3 cellular contexts compared by ENCODE assay signal in the genomic region with DNA sequence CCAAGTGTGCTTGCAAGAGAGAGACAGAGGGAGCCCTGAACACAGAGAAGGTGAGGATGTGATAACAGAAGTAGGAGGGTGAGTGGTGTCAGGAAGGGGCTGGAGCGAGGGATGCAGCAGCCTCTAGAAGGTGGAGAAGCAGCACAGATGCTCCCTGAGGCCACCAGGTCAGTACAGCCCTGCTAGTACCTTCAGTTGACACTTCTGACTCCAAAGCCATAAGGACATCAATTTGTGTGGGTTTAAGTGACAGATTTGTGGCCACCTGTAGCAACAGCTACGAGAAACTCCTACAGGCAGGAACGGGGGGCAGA.
TF ChIP-seq lines count a peak whose summit lies in the region.

No MANE protein-coding gene starts in this region.

TF ChIP-seq in SK-N-SH treated with all-trans-retinoic acid at 6 μM for 48 hours, 23 proteins besides CTCF, POLR2A, EP300 and RAD21 (continued from another document):
- no peak for TF ChIP-seq SNAI2 (CRISPR knock-in tag; IDR thresholded peaks at IDR 0.05)
- TF ChIP-seq GLIS3 (CRISPR knock-in tag; IDR thresholded peaks at IDR 0.05) = no peak
- no peak for TF ChIP-seq ZNF70 (CRISPR knock-in tag; IDR thresholded peaks at IDR 0.05)
- TF ChIP-seq, protein P1, sequence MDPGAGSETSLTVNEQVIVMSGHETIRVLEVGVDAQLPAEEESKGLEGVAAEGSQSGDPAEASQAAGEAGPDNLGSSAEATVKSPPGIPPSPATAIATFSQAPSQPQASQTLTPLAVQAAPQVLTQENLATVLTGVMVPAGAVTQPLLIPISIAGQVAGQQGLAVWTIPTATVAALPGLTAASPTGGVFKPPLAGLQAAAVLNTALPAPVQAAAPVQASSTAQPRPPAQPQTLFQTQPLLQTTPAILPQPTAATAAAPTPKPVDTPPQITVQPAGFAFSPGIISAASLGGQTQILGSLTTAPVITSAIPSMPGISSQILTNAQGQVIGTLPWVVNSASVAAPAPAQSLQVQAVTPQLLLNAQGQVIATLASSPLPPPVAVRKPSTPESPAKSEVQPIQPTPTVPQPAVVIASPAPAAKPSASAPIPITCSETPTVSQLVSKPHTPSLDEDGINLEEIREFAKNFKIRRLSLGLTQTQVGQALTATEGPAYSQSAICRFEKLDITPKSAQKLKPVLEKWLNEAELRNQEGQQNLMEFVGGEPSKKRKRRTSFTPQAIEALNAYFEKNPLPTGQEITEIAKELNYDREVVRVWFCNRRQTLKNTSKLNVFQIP (CRISPR knock-in tag; IDR thresholded peaks at IDR 0.05; ENCODE audit: borderline replicate concordance, low read depth) = no peak
- TF ChIP-seq, protein P2, sequence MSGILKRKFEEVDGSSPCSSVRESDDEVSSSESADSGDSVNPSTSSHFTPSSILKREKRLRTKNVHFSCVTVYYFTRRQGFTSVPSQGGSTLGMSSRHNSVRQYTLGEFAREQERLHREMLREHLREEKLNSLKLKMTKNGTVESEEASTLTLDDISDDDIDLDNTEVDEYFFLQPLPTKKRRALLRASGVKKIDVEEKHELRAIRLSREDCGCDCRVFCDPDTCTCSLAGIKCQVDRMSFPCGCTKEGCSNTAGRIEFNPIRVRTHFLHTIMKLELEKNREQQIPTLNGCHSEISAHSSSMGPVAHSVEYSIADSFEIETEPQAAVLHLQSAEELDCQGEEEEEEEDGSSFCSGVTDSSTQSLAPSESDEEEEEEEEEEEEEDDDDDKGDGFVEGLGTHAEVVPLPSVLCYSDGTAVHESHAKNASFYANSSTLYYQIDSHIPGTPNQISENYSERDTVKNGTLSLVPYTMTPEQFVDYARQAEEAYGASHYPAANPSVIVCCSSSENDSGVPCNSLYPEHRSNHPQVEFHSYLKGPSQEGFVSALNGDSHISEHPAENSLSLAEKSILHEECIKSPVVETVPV (CRISPR knock-in tag; IDR thresholded peaks at IDR 0.05) = no peak
- TF ChIP-seq RARB (CRISPR knock-in tag; IDR thresholded peaks at IDR 0.05) = no peak
- TF ChIP-seq ARNTL (CRISPR knock-in tag; IDR thresholded peaks at IDR 0.05; ENCODE audit: borderline replicate concordance, low read depth) = no peak
- TF ChIP-seq CSDC2 (CRISPR knock-in tag; IDR thresholded peaks at IDR 0.05) = no peak
- TF ChIP-seq BACH2 (CRISPR knock-in tag; IDR thresholded peaks at IDR 0.05; ENCODE audit: borderline replicate concordance) = no peak
- TF ChIP-seq ISL1 (CRISPR knock-in tag; IDR thresholded peaks at IDR 0.05) = no peak
- no peak for TF ChIP-seq TOX (CRISPR knock-in tag; IDR thresholded peaks at IDR 0.05; ENCODE audit: borderline replicate concordance)
- no peak for TF ChIP-seq TCF4 (CRISPR knock-in tag; IDR thresholded peaks at IDR 0.05; ENCODE audit: borderline replicate concordance)
- no peak for TF ChIP-seq ESRRG (CRISPR knock-in tag; IDR thresholded peaks at IDR 0.05)
- TF ChIP-seq, protein P3, sequence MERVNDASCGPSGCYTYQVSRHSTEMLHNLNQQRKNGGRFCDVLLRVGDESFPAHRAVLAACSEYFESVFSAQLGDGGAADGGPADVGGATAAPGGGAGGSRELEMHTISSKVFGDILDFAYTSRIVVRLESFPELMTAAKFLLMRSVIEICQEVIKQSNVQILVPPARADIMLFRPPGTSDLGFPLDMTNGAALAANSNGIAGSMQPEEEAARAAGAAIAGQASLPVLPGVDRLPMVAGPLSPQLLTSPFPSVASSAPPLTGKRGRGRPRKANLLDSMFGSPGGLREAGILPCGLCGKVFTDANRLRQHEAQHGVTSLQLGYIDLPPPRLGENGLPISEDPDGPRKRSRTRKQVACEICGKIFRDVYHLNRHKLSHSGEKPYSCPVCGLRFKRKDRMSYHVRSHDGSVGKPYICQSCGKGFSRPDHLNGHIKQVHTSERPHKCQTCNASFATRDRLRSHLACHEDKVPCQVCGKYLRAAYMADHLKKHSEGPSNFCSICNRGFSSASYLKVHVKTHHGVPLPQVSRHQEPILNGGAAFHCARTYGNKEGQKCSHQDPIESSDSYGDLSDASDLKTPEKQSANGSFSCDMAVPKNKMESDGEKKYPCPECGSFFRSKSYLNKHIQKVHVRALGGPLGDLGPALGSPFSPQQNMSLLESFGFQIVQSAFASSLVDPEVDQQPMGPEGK (CRISPR knock-in tag; IDR thresholded peaks at IDR 0.05; ENCODE audit: borderline replicate concordance) = no peak

TF ChIP-seq in SK-N-SH, 30 proteins besides CTCF, POLR2A, EP300 and RAD21:
- no peak for TF ChIP-seq NRF1 (IDR thresholded peaks at IDR 0.05; ENCODE audit: low read depth, low read length)
- no peak for TF ChIP-seq FOSL2 (IDR thresholded peaks at IDR 0.05; ENCODE audit: borderline replicate concordance, low read depth)
- TF ChIP-seq MXI1 (IDR thresholded peaks at IDR 0.05; ENCODE audit: low read depth, low read length) = no peak
- no peak for TF ChIP-seq RFX5 (IDR thresholded peaks at IDR 0.05; ENCODE audit: low read length)
- TF ChIP-seq, protein P4, sequence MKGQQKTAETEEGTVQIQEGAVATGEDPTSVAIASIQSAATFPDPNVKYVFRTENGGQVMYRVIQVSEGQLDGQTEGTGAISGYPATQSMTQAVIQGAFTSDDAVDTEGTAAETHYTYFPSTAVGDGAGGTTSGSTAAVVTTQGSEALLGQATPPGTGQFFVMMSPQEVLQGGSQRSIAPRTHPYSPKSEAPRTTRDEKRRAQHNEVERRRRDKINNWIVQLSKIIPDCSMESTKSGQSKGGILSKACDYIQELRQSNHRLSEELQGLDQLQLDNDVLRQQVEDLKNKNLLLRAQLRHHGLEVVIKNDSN (IDR thresholded peaks at IDR 0.05; ENCODE audit: borderline replicate concordance, low read depth) = no peak
- TF ChIP-seq TCF12 (IDR thresholded peaks at IDR 0.05) = no peak
- TF ChIP-seq, protein P5, sequence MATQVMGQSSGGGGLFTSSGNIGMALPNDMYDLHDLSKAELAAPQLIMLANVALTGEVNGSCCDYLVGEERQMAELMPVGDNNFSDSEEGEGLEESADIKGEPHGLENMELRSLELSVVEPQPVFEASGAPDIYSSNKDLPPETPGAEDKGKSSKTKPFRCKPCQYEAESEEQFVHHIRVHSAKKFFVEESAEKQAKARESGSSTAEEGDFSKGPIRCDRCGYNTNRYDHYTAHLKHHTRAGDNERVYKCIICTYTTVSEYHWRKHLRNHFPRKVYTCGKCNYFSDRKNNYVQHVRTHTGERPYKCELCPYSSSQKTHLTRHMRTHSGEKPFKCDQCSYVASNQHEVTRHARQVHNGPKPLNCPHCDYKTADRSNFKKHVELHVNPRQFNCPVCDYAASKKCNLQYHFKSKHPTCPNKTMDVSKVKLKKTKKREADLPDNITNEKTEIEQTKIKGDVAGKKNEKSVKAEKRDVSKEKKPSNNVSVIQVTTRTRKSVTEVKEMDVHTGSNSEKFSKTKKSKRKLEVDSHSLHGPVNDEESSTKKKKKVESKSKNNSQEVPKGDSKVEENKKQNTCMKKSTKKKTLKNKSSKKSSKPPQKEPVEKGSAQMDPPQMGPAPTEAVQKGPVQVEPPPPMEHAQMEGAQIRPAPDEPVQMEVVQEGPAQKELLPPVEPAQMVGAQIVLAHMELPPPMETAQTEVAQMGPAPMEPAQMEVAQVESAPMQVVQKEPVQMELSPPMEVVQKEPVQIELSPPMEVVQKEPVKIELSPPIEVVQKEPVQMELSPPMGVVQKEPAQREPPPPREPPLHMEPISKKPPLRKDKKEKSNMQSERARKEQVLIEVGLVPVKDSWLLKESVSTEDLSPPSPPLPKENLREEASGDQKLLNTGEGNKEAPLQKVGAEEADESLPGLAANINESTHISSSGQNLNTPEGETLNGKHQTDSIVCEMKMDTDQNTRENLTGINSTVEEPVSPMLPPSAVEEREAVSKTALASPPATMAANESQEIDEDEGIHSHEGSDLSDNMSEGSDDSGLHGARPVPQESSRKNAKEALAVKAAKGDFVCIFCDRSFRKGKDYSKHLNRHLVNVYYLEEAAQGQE (IDR thresholded peaks at IDR 0.05; ENCODE audit: low read depth, low read length) = no peak
- TF ChIP-seq TAF1 (IDR thresholded peaks at IDR 0.05; ENCODE audit: borderline replicate concordance, low read depth, low read length) = no peak
- no peak for TF ChIP-seq NFIC (IDR thresholded peaks at IDR 0.05; ENCODE audit: borderline replicate concordance)
- no peak for TF ChIP-seq RCOR1 (IDR thresholded peaks at IDR 0.05; ENCODE audit: low read length)
- TF ChIP-seq MEF2A (IDR thresholded peaks at IDR 0.05; ENCODE audit: borderline replicate concordance, low read depth) = no peak
- no peak for TF ChIP-seq FOXJ3 (CRISPR knock-in tag; IDR thresholded peaks at IDR 0.05)
- TF ChIP-seq, protein P6, sequence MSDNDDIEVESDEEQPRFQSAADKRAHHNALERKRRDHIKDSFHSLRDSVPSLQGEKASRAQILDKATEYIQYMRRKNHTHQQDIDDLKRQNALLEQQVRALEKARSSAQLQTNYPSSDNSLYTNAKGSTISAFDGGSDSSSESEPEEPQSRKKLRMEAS (IDR thresholded peaks at IDR 0.05; ENCODE audit: low read depth) = no peak
- no peak for TF ChIP-seq SIN3A (IDR thresholded peaks at IDR 0.05; ENCODE audit: borderline replicate concordance, low read depth, low read length)
- TF ChIP-seq EZH2phosphoT487 (IDR thresholded peaks at IDR 0.05; ENCODE audit: borderline replicate concordance, low read depth) = no peak
- no peak for TF ChIP-seq RXRA (IDR thresholded peaks at IDR 0.05; ENCODE audit: borderline replicate concordance, low read depth)
- TF ChIP-seq GATA2 (CRISPR knock-in tag; IDR thresholded peaks at IDR 0.05) = no peak

TF ChIP-seq in HCT116, 20 proteins besides CTCF, POLR2A, EP300 and RAD21 (continued from another document):
- TF ChIP-seq, protein P7, sequence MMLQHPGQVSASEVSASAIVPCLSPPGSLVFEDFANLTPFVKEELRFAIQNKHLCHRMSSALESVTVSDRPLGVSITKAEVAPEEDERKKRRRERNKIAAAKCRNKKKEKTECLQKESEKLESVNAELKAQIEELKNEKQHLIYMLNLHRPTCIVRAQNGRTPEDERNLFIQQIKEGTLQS (IDR thresholded peaks at IDR 0.05) = no peak
- TF ChIP-seq, protein P8, sequence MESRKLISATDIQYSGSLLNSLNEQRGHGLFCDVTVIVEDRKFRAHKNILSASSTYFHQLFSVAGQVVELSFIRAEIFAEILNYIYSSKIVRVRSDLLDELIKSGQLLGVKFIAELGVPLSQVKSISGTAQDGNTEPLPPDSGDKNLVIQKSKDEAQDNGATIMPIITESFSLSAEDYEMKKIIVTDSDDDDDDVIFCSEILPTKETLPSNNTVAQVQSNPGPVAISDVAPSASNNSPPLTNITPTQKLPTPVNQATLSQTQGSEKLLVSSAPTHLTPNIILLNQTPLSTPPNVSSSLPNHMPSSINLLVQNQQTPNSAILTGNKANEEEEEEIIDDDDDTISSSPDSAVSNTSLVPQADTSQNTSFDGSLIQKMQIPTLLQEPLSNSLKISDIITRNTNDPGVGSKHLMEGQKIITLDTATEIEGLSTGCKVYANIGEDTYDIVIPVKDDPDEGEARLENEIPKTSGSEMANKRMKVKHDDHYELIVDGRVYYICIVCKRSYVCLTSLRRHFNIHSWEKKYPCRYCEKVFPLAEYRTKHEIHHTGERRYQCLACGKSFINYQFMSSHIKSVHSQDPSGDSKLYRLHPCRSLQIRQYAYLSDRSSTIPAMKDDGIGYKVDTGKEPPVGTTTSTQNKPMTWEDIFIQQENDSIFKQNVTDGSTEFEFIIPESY (IDR thresholded peaks at IDR 0.05; ENCODE audit: extremely low read depth, insufficient replicate concordance, low read length) = no peak
- no peak for TF ChIP-seq SP1 (IDR thresholded peaks at IDR 0.05; ENCODE audit: low read depth)
- no peak for TF ChIP-seq POLR2AphosphoS5 (IDR thresholded peaks at IDR 0.05; ENCODE audit: low read depth, low read length)
- no peak for TF ChIP-seq JUND (IDR thresholded peaks at IDR 0.05)
- TF ChIP-seq SRF (IDR thresholded peaks at IDR 0.05; ENCODE audit: low read depth) = no peak
- no peak for TF ChIP-seq ZNF274 (IDR thresholded peaks at IDR 0.05; ENCODE audit: low read depth, low read length)
- TF ChIP-seq ELF1 (IDR thresholded peaks at IDR 0.05; ENCODE audit: borderline replicate concordance, low read depth) = no peak
- TF ChIP-seq YY1 (IDR thresholded peaks at IDR 0.05; ENCODE audit: extremely low read depth, insufficient replicate concordance, low read depth, low read length) = no peak
- TF ChIP-seq FOSL1 (IDR thresholded peaks at IDR 0.05; ENCODE audit: low read depth) = no peak
- TF ChIP-seq, protein P6 (IDR thresholded peaks at IDR 0.05) = no peak
- no peak for TF ChIP-seq EGR1 (IDR thresholded peaks at IDR 0.05; ENCODE audit: low read depth)
